Comparison of ENCODE assay signal across 11 cellular contexts in genomic region chr1:27968692-27969091, GRCh38. TPM values are rescaled to one million over a fixed set of nuclear protein-coding genes. Genes with fewer than 3 reads are reported as not detected.
A peak's percentile ranks its signal among the peaks of the same experiment; 100 is the strongest.
DNase-seq lines count a peak whose midpoint lies in the region; ATAC-seq and TF ChIP-seq lines count a peak whose summit lies in the region.
"Had no signal": no experiment of that assay in that cellular context is flagged by ENCODE, and none has a peak within 500 bp of the region (broad histone marks: within the 10 kb centered on the region; RNA-seq: fewer than 3 reads in every experiment).

No MANE protein-coding gene starts in this region.

- in situ Hi-C loops in Caki2 (cut with HindIII; ENCODE audit: low pct_unique_long_range_greater_than_20kb, low sequenced_read_pairs) (no loop called here), G401 (cut with HindIII; ENCODE audit: low sequenced_read_pairs) (no loop called here)

- no peak overlapping the region for H3K4me3 ChIP-seq in colonic mucosa

- no peak for ATAC-seq in GM18909 (IDR thresholded peaks at IDR 0.05; ENCODE audit: poor library complexity, unreplicated experiment)
- ATAC-seq: right cardiac atrium had no signal

- DNase-seq in Caki2 (ENCODE audit: low read depth), result peak; percentile 75
- peak; percentile 90 for DNase-seq in LHCN-M2 (ENCODE audit: low read depth)
- DNase-seq in colonic mucosa, result peak; percentile 48
- DNase-seq in non-pigmented ciliary epithelial cell (ENCODE audit: low read depth), result peak; percentile 81
- no peak for DNase-seq in G401 (ENCODE audit: low spot score)
- DNase-seq in DMS 273 treated with DMSO at 0.1 percent for 48 hours (lab: John Stamatoyannopoulos, UW), result no peak
- no peak for DNase-seq in stimulated activated naive CD4-positive, alpha-beta T cell (lab: John Stamatoyannopoulos, UW)
- DNase-seq: anterior cingulate cortex, NCI-H1092 treated with DMSO at 0.1 percent for 48 hours, right cardiac atrium had no signal

- no peak for TF ChIP-seq CTCF in colonic mucosa (IDR thresholded peaks at IDR 0.05)

- no peaks in the 10 kb centered on the region for H3K9me3 ChIP-seq in colonic mucosa

- peaks cover 5% of the 10 kb centered on the region for H3K36me3 ChIP-seq in colonic mucosa

- intact Hi-C loops in colonic mucosa (cut with DNase I), result no loop called here

- no peaks in the 10 kb centered on the region for H3K27me3 ChIP-seq in colonic mucosa

- no peak overlapping the region for H3K27ac ChIP-seq in colonic mucosa

- no peak overlapping the region for H3K9ac ChIP-seq in colonic mucosa (ENCODE audit: low read depth in 2 of 2, low read length in 2 of 2)

- H3K4me1 ChIP-seq in colonic mucosa, result no peaks in the 10 kb centered on the region

RNA-seq across cellular contexts. Expression of gene XKR8, which starts 8.9 kb away (rescaled TPM):
- 13.8 and 15.1 TPM in 2 replicates for total RNA-seq in Caki2 (2014; rRNA removed; shearing (Covaris generic); ENCODE audit: low replicate concordance)
- total RNA-seq in LHCN-M2 (2014; rRNA removed) (6.1 and 6.5 TPM in 2 replicates), colonic mucosa (1 to 10 TPM; 7.1 to 9.8 TPM)
- 4.8 TPM for polyA plus RNA-seq in LHCN-M2 (2012)
- 0.78 TPM in 1 of 2 replicates, not detected in the other for total RNA-seq in G401 (2014; rRNA removed; shearing (Covaris generic))

RNA-seq across cellular contexts. Expression of gene SMPDL3B, which starts 33.9 kb away (rescaled TPM):
- total RNA-seq in Caki2 (2014; rRNA removed; shearing (Covaris generic); ENCODE audit: low replicate concordance), result 0.38 TPM in 1 of 2 replicates, not detected in the other
- total RNA-seq in LHCN-M2 (2014; rRNA removed) (not detected in 2 replicates), colonic mucosa (10 to 100 TPM; 27.4 to 38.6 TPM)
- polyA plus RNA-seq in LHCN-M2 (2012), result not detected
- total RNA-seq in G401 (2014; rRNA removed; shearing (Covaris generic)), result 0.68 and 2.0 TPM in 2 replicates

RNA-seq across cellular contexts. Expression of gene RPA2, which starts 54.3 kb away (rescaled TPM):
- 68.0 and 69.7 TPM in 2 replicates for total RNA-seq in Caki2 (2014; rRNA removed; shearing (Covaris generic); ENCODE audit: low replicate concordance)
- total RNA-seq in LHCN-M2 (2014; rRNA removed) (72.9 and 79.7 TPM in 2 replicates), colonic mucosa (10 to 100 TPM; 14.3 to 30.7 TPM)
- polyA plus RNA-seq in LHCN-M2 (2012), result 35.5 TPM
- total RNA-seq in G401 (2014; rRNA removed; shearing (Covaris generic)), result 148 and 168 TPM in 2 replicates

Comparison
In these comparisons a context has a peak if more than half of its experiments do, and no peak if none do; other contexts are left out.
1. DNase-seq: peak in Caki2 (single experiment), LHCN-M2 (single experiment), colonic mucosa (single experiment) and non-pigmented ciliary epithelial cell (single experiment); none in G401 (single experiment), DMS 273 treated with DMSO at 0.1 percent for 48 hours (single experiment) and stimulated activated naive CD4-positive, alpha-beta T cell (0 of 6).